In genomic region chr12:108312885-108313203, GRCh38 we compare ENCODE assay signal across 10 cellular contexts. TPM values are rescaled to one million over a fixed set of nuclear protein-coding genes. Genes with fewer than 3 reads are reported as not detected.
DNase-seq lines count a peak whose midpoint lies in the region; ATAC-seq and TF ChIP-seq lines count a peak whose summit lies in the region.
"Had no signal": no experiment of that assay in that cellular context is flagged by ENCODE, and none has a peak within 500 bp of the region (broad histone marks: within the 10 kb centered on the region; RNA-seq: fewer than 3 reads in every experiment).

No MANE protein-coding gene starts in this region.

- H3K4me1 ChIP-seq in smooth muscle cell (ENCODE audit: low read depth) (peaks cover 7% of the 10 kb centered on the region), PC-9 (replicated peaks; ENCODE audit: insufficient read depth) (no peaks in the 10 kb centered on the region)
- H3K4me1 ChIP-seq in effector memory CD4-positive, alpha-beta T cell (ENCODE audit: control insufficient read depth, insufficient read depth, low read length, poor library complexity, severe bottlenecking), result peaks cover 14% of the 10 kb centered on the region

- WGBS in smooth muscle cell (ENCODE audit: low lambda C conversion rate), result 30% methylated on average over 2 of the region's 2 CpGs

- DNase-seq in HS-27A (ENCODE audit: low read depth) (peak; percentile 58), left lobe of liver (ENCODE audit: low spot score) (no peak), smooth muscle cell (lab: John Stamatoyannopoulos, UW; ENCODE audit: unreplicated experiment) (peak; percentile 29), PC-9 (no peak)
- DNase-seq in effector memory CD4-positive, alpha-beta T cell, result no peak
- no peak for DNase-seq in activated T-cell treated with anti-CD3 and anti-CD28 coated beads, Interleukin-2, amount 50 U/mL, for 48 hours
- DNase-seq in central memory CD4-positive, alpha-beta T cell, result no peak
- DNase-seq: DND-41 had no signal

- H4K20me1 ChIP-seq in smooth muscle cell (ENCODE audit: low read depth), result no peaks in the 10 kb centered on the region
- no peaks in the 10 kb centered on the region for H4K20me1 ChIP-seq in PC-9 (ENCODE audit: insufficient read depth)

- H3K36me3 ChIP-seq in smooth muscle cell (ENCODE audit: low read depth) (no peaks in the 10 kb centered on the region), PC-9 (ENCODE audit: low read depth) (no peaks in the 10 kb centered on the region)
- H3K36me3 ChIP-seq in effector memory CD4-positive, alpha-beta T cell (ENCODE audit: control insufficient read depth, insufficient read depth, low read length), result no peaks in the 10 kb centered on the region

- peak; percentile 30 for ATAC-seq in left lobe of liver
- ATAC-seq: activated CD4-positive, CD25-positive, alpha-beta regulatory T cell treated with anti-CD3 and anti-CD28 coated beads, Interleukin-2, amount 50 U/mL, for 24 hours had no signal

- CTCF ChIA-PET in PC-9 (lab: Charles Lee), result no interaction called here

- H2AFZ ChIP-seq in smooth muscle cell (ENCODE audit: low read depth) (no peak overlapping the region), PC-9 (no peak overlapping the region)

- intact Hi-C loops in PC-9 (cut with micrococcal nuclease; ENCODE audit: unreplicated experiment), result no loop called here

- H3F3A ChIP-seq in smooth muscle cell (ENCODE audit: low read depth) (peaks cover 37% of the 10 kb centered on the region), PC-9 (ENCODE audit: insufficient read depth, low read depth) (no peaks in the 10 kb centered on the region)

- H3K9me3 ChIP-seq in smooth muscle cell (replicated peaks; ENCODE audit: low read depth), result no peaks in the 10 kb centered on the region
- H3K9me3 ChIP-seq in effector memory CD4-positive, alpha-beta T cell (ENCODE audit: control insufficient read depth, low read length), result no peaks in the 10 kb centered on the region
- no peaks in the 10 kb centered on the region for H3K9me3 ChIP-seq in PC-9 (ENCODE audit: insufficient read depth, low read depth)

- TF ChIP-seq CTCF in smooth muscle cell (IDR thresholded peaks at IDR 0.05; ENCODE audit: borderline replicate concordance, insufficient read depth, poor library complexity, severe bottlenecking) (no peak), PC-9 (conservative IDR thresholded peaks at IDR 0.05) (no peak)

- H3K27me3 ChIP-seq in smooth muscle cell (ENCODE audit: low read depth) (no peaks in the 10 kb centered on the region), PC-9 (ENCODE audit: insufficient read depth, low read depth) (peaks cover 26% of the 10 kb centered on the region)
- no peaks in the 10 kb centered on the region for H3K27me3 ChIP-seq in effector memory CD4-positive, alpha-beta T cell (replicated peaks; ENCODE audit: control insufficient read depth, insufficient read depth, low read length, poor library complexity, severe bottlenecking)

- H3K4me3 ChIP-seq in smooth muscle cell (no peak overlapping the region), PC-9 (no peak overlapping the region)
- no peak overlapping the region for H3K4me3 ChIP-seq in effector memory CD4-positive, alpha-beta T cell (ENCODE audit: insufficient read depth, low read depth, low read length, poor library complexity, severe bottlenecking)

- peak overlapping the region; percentile 15 for H3K9ac ChIP-seq in smooth muscle cell (ENCODE audit: low read depth)

- H3K79me2 ChIP-seq in smooth muscle cell (ENCODE audit: low read depth) (peaks cover 48% of the 10 kb centered on the region), PC-9 (ENCODE audit: low read depth) (no peaks in the 10 kb centered on the region)

- peak overlapping the region; percentile 75 for H3K27ac ChIP-seq in cingulate gyrus (ENCODE audit: low read depth, low read length)
- H3K27ac ChIP-seq in smooth muscle cell (ENCODE audit: low read depth), result peak overlapping the region; percentile 99
- no peak overlapping the region for H3K27ac ChIP-seq in effector memory CD4-positive, alpha-beta T cell (ENCODE audit: insufficient read depth, low read length, poor library complexity, severe bottlenecking)
- H3K27ac ChIP-seq in PC-9, result no peak overlapping the region

- no peaks in the 10 kb centered on the region for H3K9me2 ChIP-seq in PC-9 (ENCODE audit: insufficient read depth)

- peak overlapping the region; percentile 26 for H3K4me2 ChIP-seq in smooth muscle cell
- no peak overlapping the region for H3K4me2 ChIP-seq in PC-9

- POLR2A ChIA-PET in PC-9 (lab: Charles Lee; ENCODE audit: unreplicated experiment), result no interaction called here

- BruUV-seq in PC-9 (replicated peaks; lab: Mats Ljungman, UMichigan), result no TSS peak

RNA-seq across cellular contexts. Expression of gene CMKLR1, which starts 26.3 kb away (rescaled TPM):
- total RNA-seq in left lobe of liver (3.8 TPM), smooth muscle cell (294 and 312 TPM in 2 replicates), PC-9 (2021) (not detected in 2 replicates)
- 111 and 179 TPM in 2 replicates for polyA plus RNA-seq in smooth muscle cell

Comparison
In these comparisons a context has a peak if more than half of its experiments do, and no peak if none do; other contexts are left out.
1. DNase-seq: peak in HS-27A (single experiment) and smooth muscle cell (single experiment); none in left lobe of liver (single experiment), effector memory CD4-positive, alpha-beta T cell (0 of 3), activated T-cell treated with anti-CD3 and anti-CD28 coated beads, Interleukin-2, amount 50 U/mL, for 48 hours (0 of 2), central memory CD4-positive, alpha-beta T cell (single experiment) and PC-9 (0 of 2).
2. H3K27ac ChIP-seq: peak in cingulate gyrus (single experiment) and smooth muscle cell (single experiment); none in effector memory CD4-positive, alpha-beta T cell (single experiment) and PC-9 (single experiment).
3. RNA of gene CMKLR1, which starts 26.3 kb away (total RNA-seq): 294 to 312 TPM in smooth muscle cell; 3.8 TPM in left lobe of liver (single experiment) and not detected in PC-9; every median in the first group is over 10 times any median in the second.